Comparison of ENCODE assay signal across 8 cellular contexts in genomic region chr6:149211046-149211571, GRCh38.
DNase-seq lines count a peak whose midpoint lies in the region; ATAC-seq and TF ChIP-seq lines count a peak whose summit lies in the region.

No MANE protein-coding gene starts in this region.

- in situ Hi-C loops in transverse colon (cut with MboI; ENCODE audit: low pct_ligation_motif_present in 1 of 4, low pct_unique_long_range_greater_than_20kb in 1 of 4, low sequenced_read_pairs in 3 of 4) = no loop called here

- no peak overlapping the region for H2BK15ac ChIP-seq in mesendoderm (replicated peaks; ENCODE audit: low read depth)

- peak overlapping the region; percentile 81 for H3K27ac Mint-ChIP-seq in activated naive CD8-positive, alpha-beta T cell treated with anti-CD3 and anti-CD28 coated beads, Interleukin-2, amount 10 ng/mL, durations not matched to agents 7 days and 5 days

- no peak overlapping the region for H3K23ac ChIP-seq in mesendoderm (ENCODE audit: low read length)

- H2AK5ac ChIP-seq in mesendoderm (ENCODE audit: low read length) = no peak overlapping the region

- H3K36me3 ChIP-seq in transverse colon (no peaks in the 10 kb centered on the region), mesendoderm (ENCODE audit: control insufficient read depth, insufficient read depth, low read length) (no peaks in the 10 kb centered on the region)

- H3K27me3 Mint-ChIP-seq in activated naive CD8-positive, alpha-beta T cell treated with anti-CD3 and anti-CD28 coated beads, Interleukin-2, amount 10 ng/mL, durations not matched to agents 7 days and 5 days = no peaks in the 10 kb centered on the region

- H3K27me3 ChIP-seq in transverse colon (no peaks in the 10 kb centered on the region), mesendoderm (ENCODE audit: insufficient read depth, low read length, poor library complexity) (no peaks in the 10 kb centered on the region)

- H3K4me1 Mint-ChIP-seq in activated naive CD8-positive, alpha-beta T cell treated with anti-CD3 and anti-CD28 coated beads, Interleukin-2, amount 10 ng/mL, durations not matched to agents 7 days and 5 days = peaks cover 26% of the 10 kb centered on the region

- intact Hi-C loops in transverse colon (cut with DNase I; ENCODE audit: low total_unique reads) = no loop called here

- no peak overlapping the region for H3K9ac ChIP-seq in mesendoderm (ENCODE audit: low read length)

- no peak overlapping the region for H3K4me2 ChIP-seq in mesendoderm (ENCODE audit: low read length)

- no peak for TF ChIP-seq CTCF in transverse colon (IDR thresholded peaks at IDR 0.05)

- H4K8ac ChIP-seq in mesendoderm (ENCODE audit: low read depth, low read length) = no peak overlapping the region

- no peaks in the 10 kb centered on the region for H3K79me1 ChIP-seq in mesendoderm (ENCODE audit: low read length)

- no peak overlapping the region for H2BK120ac ChIP-seq in mesendoderm (ENCODE audit: low read depth, low read length)

- no peak overlapping the region for H3K4ac ChIP-seq in mesendoderm (ENCODE audit: low read depth, low read length)

- H3K4me3 ChIP-seq in transverse colon (no peak overlapping the region), mesendoderm (ENCODE audit: low read length) (no peak overlapping the region)

- POLR2A ChIA-PET in activated naive CD8-positive, alpha-beta T cell treated with anti-CD3 and anti-CD28 coated beads, Interleukin-2, amount 10 ng/mL, durations not matched to agents 7 days and 5 days (lab: Charles Lee) = interaction anchor here (0.6 to 2.8 kb wide), 3 partner anchors 41 to 106 kb away, joined by 3 to 10 read pairs (median 3); partner anchors contain the start of gene TAB2

- peaks cover 2% of the 10 kb centered on the region for H3K9me3 Mint-ChIP-seq in activated naive CD8-positive, alpha-beta T cell treated with anti-CD3 and anti-CD28 coated beads, Interleukin-2, amount 10 ng/mL, durations not matched to agents 7 days and 5 days

- H3K27ac ChIP-seq in transverse colon = peak overlapping the region in 3 of 4 donors; percentile 39 to 56 (median 40)
- no peak overlapping the region for H3K27ac ChIP-seq in mesendoderm (ENCODE audit: low read depth, low read length)
- no peak overlapping the region for H3K27ac ChIP-seq in substantia nigra (ENCODE audit: low read depth, low read length, poor library complexity, severe bottlenecking)

- peaks cover 30% of the 10 kb centered on the region for H3K36me3 Mint-ChIP-seq in activated naive CD8-positive, alpha-beta T cell treated with anti-CD3 and anti-CD28 coated beads, Interleukin-2, amount 10 ng/mL, durations not matched to agents 7 days and 5 days

- no peak for TF ChIP-seq EP300 in transverse colon (IDR thresholded peaks at IDR 0.05; ENCODE audit: low read depth)

- peak; percentile 69 for ATAC-seq in GM21381 (IDR thresholded peaks at IDR 0.05; ENCODE audit: unreplicated experiment)
- ATAC-seq in activated naive CD8-positive, alpha-beta T cell treated with anti-CD3 and anti-CD28 coated beads, Interleukin-2, amount 10 ng/mL, durations not matched to agents 7 days and 5 days (ENCODE audit: low read depth) = peak; percentile 75

- H3K4me1 ChIP-seq in transverse colon = peaks cover 0 to 29% (median 8%) of the 10 kb centered on the region in 4 donors
- no peaks in the 10 kb centered on the region for H3K4me1 ChIP-seq in mesendoderm (ENCODE audit: control insufficient read depth, low read depth, low read length)

- TF ChIP-seq POLR2A in transverse colon (IDR thresholded peaks at IDR 0.05) = no peak

- no peaks in the 10 kb centered on the region for H3K9me3 ChIP-seq in transverse colon

- no peaks in the 10 kb centered on the region for H3K79me2 ChIP-seq in mesendoderm (ENCODE audit: control insufficient read depth, insufficient read depth, low read length)

- H3K4me3 Mint-ChIP-seq in activated naive CD8-positive, alpha-beta T cell treated with anti-CD3 and anti-CD28 coated beads, Interleukin-2, amount 10 ng/mL, durations not matched to agents 7 days and 5 days = peak overlapping the region; percentile 62

- no peak overlapping the region for H2BK5ac ChIP-seq in mesendoderm (ENCODE audit: low read length)

- no peak overlapping the region for H3K18ac ChIP-seq in mesendoderm (ENCODE audit: low read length)

- 40 to 76% methylated on average over 1 to 6 of the region's 6 CpGs for WGBS in transverse colon (ENCODE audit: low coverage in 1 of 2), 2 donors
- WGBS in mesendoderm (ENCODE audit: extremely low coverage, insufficient coverage, low lambda C conversion rate) = no CpG with 5 or more reads among the region's 6 CpGs

- DNase-seq in EL (peak; percentile 46), HT1080 (ENCODE audit: low read depth) (peak; percentile 17), transverse colon (no peak), mesendoderm (no peak), substantia nigra (lab: John Stamatoyannopoulos, UW) (no peak)
- peak; percentile 35 for DNase-seq in activated naive CD8-positive, alpha-beta T cell treated with anti-CD3 and anti-CD28 coated beads, Interleukin-2, amount 10 ng/mL, durations not matched to agents 7 days and 5 days
- DNase-seq in stimulated activated naive CD4-positive, alpha-beta T cell (lab: John Stamatoyannopoulos, UW) = no peak

- no peak overlapping the region for H4K5ac ChIP-seq in mesendoderm (ENCODE audit: low read length)

- H3K56ac ChIP-seq in mesendoderm (ENCODE audit: low read length) = no peak overlapping the region

Comparison
In these comparisons a context has a peak if more than half of its experiments do, and no peak if none do; other contexts are left out.
1. DNase-seq: peak in EL (single experiment), HT1080 (single experiment) and activated naive CD8-positive, alpha-beta T cell treated with anti-CD3 and anti-CD28 coated beads, Interleukin-2, amount 10 ng/mL, durations not matched to agents 7 days and 5 days (single experiment); none in transverse colon (single experiment), mesendoderm (single experiment), stimulated activated naive CD4-positive, alpha-beta T cell (0 of 6) and substantia nigra (0 of 49).
2. H3K27ac ChIP-seq: peak in transverse colon (3 of 4); none in mesendoderm (single experiment) and substantia nigra (single experiment).